15 cellular contexts compared by ENCODE assay signal in the genomic region with DNA sequence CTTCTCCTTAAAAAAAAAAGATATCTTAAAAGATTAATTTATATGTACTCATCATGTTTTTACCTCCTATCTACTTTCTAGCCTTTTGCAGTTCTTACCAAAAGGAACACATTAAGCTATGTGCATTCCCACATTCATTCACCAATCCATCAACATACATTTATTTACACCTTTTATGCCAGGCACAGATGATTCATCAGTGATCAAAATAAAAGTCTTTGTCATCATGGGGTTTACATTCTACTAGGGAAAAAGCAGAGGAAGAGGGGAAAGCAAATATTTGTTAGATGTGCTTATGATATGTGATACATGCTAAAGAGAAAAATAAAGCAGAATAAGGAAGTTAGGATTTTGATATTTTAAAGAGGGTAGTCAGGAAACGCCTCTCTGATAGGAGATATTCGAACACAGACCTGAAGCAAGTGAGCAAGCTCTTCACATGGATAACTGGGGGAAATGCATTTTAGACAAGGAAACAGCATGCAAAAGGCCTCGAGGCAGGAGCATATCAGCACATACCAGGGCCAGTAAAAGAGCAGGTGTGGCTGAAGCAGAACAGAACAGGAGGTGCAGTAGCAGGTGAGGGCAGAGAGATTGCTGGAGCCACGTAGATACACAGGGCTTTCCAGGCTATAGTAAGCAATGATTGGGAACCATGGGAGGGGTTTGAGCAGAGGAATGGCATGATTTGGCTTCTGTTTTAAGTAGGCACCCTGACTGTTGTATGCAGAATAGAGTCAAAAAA.
DNase-seq lines count a peak whose midpoint lies in the region; ATAC-seq and TF ChIP-seq lines count a peak whose summit lies in the region.
"Had no signal": no experiment of that assay in that cellular context is flagged by ENCODE, and none has a peak within 500 bp of the region (broad histone marks: within the 10 kb centered on the region; RNA-seq: fewer than 3 reads in every experiment).

No MANE protein-coding gene starts in this region.

- H3K4me1 ChIP-seq in osteoblast (ENCODE audit: insufficient read depth, low read length) (peaks cover 3% of the 10 kb centered on the region), HAP-1 (peaks cover 14% of the 10 kb centered on the region)
- H3K4me1 ChIP-seq: testis had no signal

- H3K4me2 ChIP-seq in osteoblast (ENCODE audit: insufficient read depth, low read length): no peak overlapping the region

- peak; percentile 11 for DNase-seq in EL
- DNase-seq in NCI-H146 treated with DMSO at 0.1 percent for 48 hours (lab: John Stamatoyannopoulos, UW; ENCODE audit: unreplicated experiment): peak; percentile 61
- DNase-seq in cerebellum (ENCODE audit: low spot score): peak; percentile 37
- peak; percentile 55 for DNase-seq in osteoblast (ENCODE audit: insufficient read length, low spot score, missing footprints)
- DNase-seq in SIG-M5 treated with dmso at 0.1 percent for 504 hours (lab: John Stamatoyannopoulos, UW; ENCODE audit: unreplicated experiment): no peak
- no peak for DNase-seq in HAP-1 (ENCODE audit: low spot score in 2 of 2)
- DNase-seq: activated CD4-positive, alpha-beta T cell treated with anti-CD3 and anti-CD28 coated beads, Interleukin-2, amount 50 U/mL, for 4 hours; CD8-positive, alpha-beta memory T cell; central memory CD4-positive, alpha-beta T cell; GOT3; NCI-H1092 treated with DMSO at 0.1 percent for 48 hours; T-cell; testis had no signal

- no peak for ATAC-seq in GM19328 (IDR thresholded peaks at IDR 0.05; ENCODE audit: unreplicated experiment)
- no peak for ATAC-seq in HG03280 (IDR thresholded peaks at IDR 0.05; ENCODE audit: unreplicated experiment)
- ATAC-seq: T-cell had no signal

- H3K9me3 ChIP-seq in osteoblast (ENCODE audit: low read depth, low read length) (no peaks in the 10 kb centered on the region), HAP-1 (no peaks in the 10 kb centered on the region)
- H3K9me3 ChIP-seq: testis had no signal

- in situ Hi-C loops in HAP-1 (cut with MboI; ENCODE audit: low sequenced_read_pairs): no loop called here

- H3K4me3 ChIP-seq in osteoblast (ENCODE audit: insufficient read depth, low read length) (no peak overlapping the region), HAP-1 (no peak overlapping the region)
- H3K4me3 ChIP-seq: testis had no signal

- H3K79me2 ChIP-seq in osteoblast (ENCODE audit: insufficient read depth, low read length): peaks cover 50% of the 10 kb centered on the region

- H3K27ac ChIP-seq in osteoblast (ENCODE audit: low read depth, low read length): no peak overlapping the region
- H3K27ac ChIP-seq: testis had no signal

- no peaks in the 10 kb centered on the region for H3K36me3 ChIP-seq in osteoblast (ENCODE audit: insufficient read depth, low read length)
- no peaks in the 10 kb centered on the region for H3K36me3 ChIP-seq in HAP-1 (replicated peaks)

- H3K27me3 ChIP-seq in osteoblast (ENCODE audit: insufficient read depth, low read length): no peaks in the 10 kb centered on the region
- H3K27me3 ChIP-seq in HAP-1 (ENCODE audit: low read depth): no peaks in the 10 kb centered on the region
- H3K27me3 ChIP-seq: testis had no signal

- H4K20me1 ChIP-seq in osteoblast (ENCODE audit: insufficient read depth, low read length): peaks cover 4% of the 10 kb centered on the region

- TF ChIP-seq CTCF in osteoblast (IDR thresholded peaks at IDR 0.05; ENCODE audit: extremely low read depth, low read depth, low read length): no peak

- H2AFZ ChIP-seq in osteoblast (ENCODE audit: low read length): no peak overlapping the region

Comparison
In these comparisons a context has a peak if more than half of its experiments do, and no peak if none do; other contexts are left out.
1. DNase-seq: peak in EL (single experiment), NCI-H146 treated with DMSO at 0.1 percent for 48 hours (single experiment), cerebellum (single experiment) and osteoblast (single experiment); none in SIG-M5 treated with dmso at 0.1 percent for 504 hours (single experiment) and HAP-1 (0 of 2).